ENCODE assay signal across 15 cellular contexts in genomic region chr15:77482570-77482969, GRCh38.
DNase-seq lines count a peak whose midpoint lies in the region; FAIRE-seq and TF ChIP-seq lines count a peak whose summit lies in the region.
"Had no signal": no experiment of that assay in that cellular context is flagged by ENCODE, and none has a peak within 500 bp of the region (broad histone marks: within the 10 kb centered on the region; RNA-seq: fewer than 3 reads in every experiment).

No MANE protein-coding gene starts in this region.

- BruUV-seq in Calu3 (replicated peaks; lab: Mats Ljungman, UMichigan): no TSS peak

- intact Hi-C loops in Calu3 (cut with micrococcal nuclease; ENCODE audit: unreplicated experiment): no loop called here

- peak overlapping the region; percentile 82 for H3K4me2 ChIP-seq in astrocyte (ENCODE audit: low read length)
- H3K4me2 ChIP-seq: PC-9 had no signal

- CTCF ChIA-PET in HEK293 (lab: Yijun Ruan, JAX) (interaction anchor here (0.6 to 1.2 kb wide), 3 partner anchors 24 to 366 kb away, joined by 3 read pairs; no protein-coding TSS in a partner anchor), Calu3 (lab: Charles Lee) (interaction anchor here (1.1 to 2.2 kb wide), 2 partner anchors 14 to 61 kb away, joined by 3 to 5 read pairs; no protein-coding TSS in a partner anchor)

- H3K36me3 ChIP-seq in HEK293 (ENCODE audit: control insufficient read depth in 2 of 2, insufficient read depth in 1 of 2, low read length in 2 of 2) (peaks cover 44 to 70% of the 10 kb centered on the region in 2 experiments), astrocyte (ENCODE audit: insufficient read depth, low read length) (peaks cover 12% of the 10 kb centered on the region), iPS-20b (ENCODE audit: insufficient read depth, low read depth, low read length) (peaks cover 45% of the 10 kb centered on the region), BE2C (peaks cover 22% of the 10 kb centered on the region)

- H3K4me1 Mint-ChIP-seq in astrocyte (ENCODE audit: low read depth, unreplicated experiment) (peaks cover 30% of the 10 kb centered on the region), Calu3 (ENCODE audit: low read depth, unreplicated experiment) (no peaks in the 10 kb centered on the region)

- POLR2A ChIA-PET in HEK293 (lab: Yijun Ruan, JAX): no interaction called here

- H3K4me3 ChIP-seq in HEK293 (ENCODE audit: low read depth, low read length) (no peak overlapping the region), astrocyte (ENCODE audit: insufficient read depth, low read depth, low read length) (peak overlapping the region; percentile 27), iPS-20b (ENCODE audit: low read length) (peak overlapping the region; percentile 7; the same call in 1 of the 2 replicates), BE2C (ENCODE audit: low read depth, low read length) (no peak overlapping the region)
- H3K4me3 ChIP-seq: lung, PC-9, right lobe of liver had no signal

- peak; percentile 29 for FAIRE-seq in astrocyte (lab: Jason Lieb, UNC)
- FAIRE-seq: GM18507 had no signal

- TF ChIP-seq CTCF in HEK293 (tag by site-specific recombination; IDR thresholded peaks at IDR 0.05): no peak
- no peak for TF ChIP-seq CTCF in astrocyte (IDR thresholded peaks at IDR 0.05; ENCODE audit: insufficient read depth, low read depth, low read length)
- no peak for TF ChIP-seq CTCF in BE2C (IDR thresholded peaks at IDR 0.05; ENCODE audit: low read depth, low read length)
- no peak for TF ChIP-seq CTCF in Calu3 (IDR thresholded peaks at IDR 0.05; ENCODE audit: unreplicated experiment)

- H3K4me3 Mint-ChIP-seq in astrocyte (ENCODE audit: unreplicated experiment) (no peak overlapping the region), Calu3 (ENCODE audit: low read depth, unreplicated experiment) (no peak overlapping the region)

- H3K9me3 ChIP-seq in HEK293 (ENCODE audit: control insufficient read depth, insufficient read depth, low read depth, low read length) (no peaks in the 10 kb centered on the region), astrocyte (ENCODE audit: insufficient read depth, low read depth, low read length) (no peaks in the 10 kb centered on the region), iPS-20b (ENCODE audit: insufficient read depth, low read depth, low read length) (no peaks in the 10 kb centered on the region), BE2C (no peaks in the 10 kb centered on the region)
- H3K9me3 ChIP-seq: Caco-2, right lobe of liver had no signal

- H3K27me3 ChIP-seq in astrocyte (ENCODE audit: insufficient read depth, low read length): no peaks in the 10 kb centered on the region
- H3K27me3 ChIP-seq in iPS-20b (ENCODE audit: insufficient read depth, low read length): no peaks in the 10 kb centered on the region
- H3K27me3 ChIP-seq in BE2C: no peaks in the 10 kb centered on the region
- H3K27me3 ChIP-seq: right lobe of liver had no signal

- H3K27ac ChIP-seq in HEK293 (ENCODE audit: extremely low read depth, low read depth, low read length) (no peak overlapping the region), astrocyte (ENCODE audit: low read depth, low read length) (peak overlapping the region; percentile 64), iPS-20b (ENCODE audit: low read length) (peak overlapping the region; percentile 35)
- H3K27ac ChIP-seq: PC-9, right lobe of liver had no signal

- H3K36me3 Mint-ChIP-seq in astrocyte (ENCODE audit: low read depth, unreplicated experiment) (peaks cover 26% of the 10 kb centered on the region), Calu3 (ENCODE audit: insufficient read depth, unreplicated experiment) (peaks cover 23% of the 10 kb centered on the region)

- no peak overlapping the region for H2AFZ ChIP-seq in astrocyte (ENCODE audit: low read depth, low read length)
- H2AFZ ChIP-seq: PC-9 had no signal

- no peaks in the 10 kb centered on the region for H3K9me3 Mint-ChIP-seq in astrocyte (ENCODE audit: unreplicated experiment)
- no peaks in the 10 kb centered on the region for H3K9me3 Mint-ChIP-seq in Calu3 (ENCODE audit: low read depth, unreplicated experiment)

- H3K27ac Mint-ChIP-seq in astrocyte (ENCODE audit: unreplicated experiment) (no peak overlapping the region), Calu3 (ENCODE audit: unreplicated experiment) (no peak overlapping the region)

- peak overlapping the region; percentile 58 for H3K9ac ChIP-seq in astrocyte (ENCODE audit: low read length)
- peak overlapping the region; percentile 8; the same call in 1 of the 2 replicates for H3K9ac ChIP-seq in iPS-20b (ENCODE audit: low read depth, low read length)

- H3K79me2 ChIP-seq in astrocyte (ENCODE audit: insufficient read depth, low read length): no peaks in the 10 kb centered on the region

- H3K4me1 ChIP-seq in HEK293 (ENCODE audit: control insufficient read depth, insufficient read depth, low read length) (no peaks in the 10 kb centered on the region), astrocyte (ENCODE audit: insufficient read depth, low read length) (peaks cover 35% of the 10 kb centered on the region), iPS-20b (ENCODE audit: insufficient read depth, low read length) (peaks cover 48% of the 10 kb centered on the region), BE2C (no peaks in the 10 kb centered on the region)
- H3K4me1 ChIP-seq: Caco-2, right lobe of liver had no signal

- H3K27me3 Mint-ChIP-seq in astrocyte (ENCODE audit: low read depth, unreplicated experiment): no peaks in the 10 kb centered on the region
- H3K27me3 Mint-ChIP-seq in Calu3 (ENCODE audit: unreplicated experiment): no peaks in the 10 kb centered on the region

- H4K20me1 ChIP-seq in astrocyte (ENCODE audit: insufficient read depth, low read length): no peaks in the 10 kb centered on the region

- DNase-seq in AG08395 (ENCODE audit: low spot score) (peak; percentile 57), astrocyte (ENCODE audit: low read depth) (peak; percentile 87), DMS 273 treated with DMSO at 0.1 percent for 48 hours (lab: John Stamatoyannopoulos, UW) (no peak), BE2C (no peak), amygdala (lab: John Stamatoyannopoulos, UW) (no peak), Calu3 (no peak)
- DNase-seq: activated naive CD4-positive, alpha-beta T cell treated with anti-CD3 and anti-CD28 coated beads, Interleukin-2, amount 50 U/mL, for 16 hours; Caco-2; NCI-H1092 treated with DMSO at 0.1 percent for 48 hours; PC-9; right lobe of liver had no signal

TF ChIP-seq in HEK293, 187 proteins besides CTCF, POLR2A, EP300 and RAD21:
- TF ChIP-seq ZNF16 (tag by site-specific recombination; IDR thresholded peaks at IDR 0.05; ENCODE audit: low read depth) (no peak), ZNF664 (tag by site-specific recombination; IDR thresholded peaks at IDR 0.05) (peak; percentile 44; the same call in 1 of the 2 replicates), PRDM6 (tag by site-specific recombination; IDR thresholded peaks at IDR 0.05) (peak; percentile 37; the same call in 1 of the 2 replicates)

Comparison
In these comparisons a context has a peak if more than half of its experiments do, and no peak if none do; other contexts are left out.
1. DNase-seq: peak in AG08395 (single experiment) and astrocyte (single experiment); none in DMS 273 treated with DMSO at 0.1 percent for 48 hours (single experiment), BE2C (single experiment), amygdala (0 of 56) and Calu3 (single experiment).
2. H3K4me3 ChIP-seq: peak in astrocyte (single experiment) and iPS-20b (single experiment); none in HEK293 (single experiment) and BE2C (single experiment).